Comparison of ENCODE assay signal across 16 cellular contexts in genomic region chr10:18204050-18204449, GRCh38.
DNase-seq lines count a peak whose midpoint lies in the region; ATAC-seq and TF ChIP-seq lines count a peak whose summit lies in the region.
"Had no signal": no experiment of that assay in that cellular context is flagged by ENCODE, and none has a peak within 500 bp of the region (broad histone marks: within the 10 kb centered on the region; RNA-seq: fewer than 3 reads in every experiment).

No MANE protein-coding gene starts in this region.

- H3K36me3 ChIP-seq in Karpas-422 (ENCODE audit: insufficient read depth, low read length) = no peaks in the 10 kb centered on the region
- H3K36me3 ChIP-seq in left ventricle myocardium inferior = no peaks in the 10 kb centered on the region
- H3K36me3 ChIP-seq: heart right ventricle, neutrophil had no signal

- TF ChIP-seq CTCF in nephron progenitor cell (IDR thresholded peaks at IDR 0.05) (no peak), left ventricle myocardium inferior (IDR thresholded peaks at IDR 0.05; ENCODE audit: borderline replicate concordance) (no peak)

- no peaks in the 10 kb centered on the region for H3K27me3 Mint-ChIP-seq in activated CD8-positive, alpha-beta memory T cell treated with anti-CD3 and anti-CD28 coated beads, Interleukin-2, amount 10 ng/mL, durations not matched to agents 7 days and 5 days
- peaks cover 2% of the 10 kb centered on the region for H3K27me3 Mint-ChIP-seq in nephron progenitor cell (ENCODE audit: low read depth, poor library complexity)

- H3K4me3 Mint-ChIP-seq in activated CD8-positive, alpha-beta memory T cell treated with anti-CD3 and anti-CD28 coated beads, Interleukin-2, amount 10 ng/mL, durations not matched to agents 7 days and 5 days = no peak overlapping the region
- no peak overlapping the region for H3K4me3 Mint-ChIP-seq in nephron progenitor cell

- H3K27me3 ChIP-seq in Karpas-422 (ENCODE audit: low read length) = no peaks in the 10 kb centered on the region
- H3K27me3 ChIP-seq in left ventricle myocardium inferior (ENCODE audit: low read depth) = no peaks in the 10 kb centered on the region
- H3K27me3 ChIP-seq: heart right ventricle, neutrophil had no signal

- intact Hi-C loops in left ventricle myocardium inferior (cut with micrococcal nuclease) = loop anchor here (10.0 kb wide), 1 partner anchor 59 kb away; the partner anchor contains the start of gene CACNB2

- CTCF ChIA-PET in activated CD8-positive, alpha-beta memory T cell treated with anti-CD3 and anti-CD28 coated beads, Interleukin-2, amount 10 ng/mL, durations not matched to agents 7 days and 5 days (lab: Charles Lee) = interaction anchor here (0.7 kb wide), 1 partner anchor 12 kb away, joined by 3 read pairs; no protein-coding TSS in a partner anchor

- H2AFZ ChIP-seq in Karpas-422 (ENCODE audit: low read length) = no peak overlapping the region

- H3K27ac ChIP-seq in Karpas-422 (ENCODE audit: low read length) = no peak overlapping the region
- H3K27ac ChIP-seq in left ventricle myocardium inferior (replicated peaks) = no peak overlapping the region
- H3K27ac ChIP-seq: heart right ventricle, neutrophil, VCaP had no signal

- no peaks in the 10 kb centered on the region for H4K20me1 ChIP-seq in Karpas-422 (ENCODE audit: insufficient read depth, low read depth, low read length)

- no peak overlapping the region for H3K9ac ChIP-seq in Karpas-422 (ENCODE audit: low read length)

- no peaks in the 10 kb centered on the region for H3K9me3 ChIP-seq in Karpas-422 (ENCODE audit: low read length)
- H3K9me3 ChIP-seq in left ventricle myocardium inferior (replicated peaks) = no peaks in the 10 kb centered on the region
- H3K9me3 ChIP-seq: heart right ventricle, neutrophil had no signal

- DNase-seq in activated CD8-positive, alpha-beta memory T cell treated with anti-CD3 and anti-CD28 coated beads, Interleukin-2, amount 10 ng/mL, durations not matched to agents 7 days and 5 days = no peak
- no peak for DNase-seq in activated CD8-positive, alpha-beta memory T cell treated with anti-CD3 and anti-CD28 coated beads, Interleukin-2, amount 50 U/mL, for 48 hours
- DNase-seq in left kidney (ENCODE audit: low read depth, low spot score) (peak; percentile 57), Karpas-422 (no peak), nephron progenitor cell (no peak), left ventricle myocardium inferior (no peak)
- DNase-seq: activated CD8-positive, alpha-beta memory T cell treated with anti-CD3 and anti-CD28 coated beads for 24 hours; heart right ventricle; islet precursor cell; KG1; NCI-H1417; right cardiac atrium had no signal

- no peak overlapping the region for H3K27ac Mint-ChIP-seq in activated CD8-positive, alpha-beta memory T cell treated with anti-CD3 and anti-CD28 coated beads, Interleukin-2, amount 10 ng/mL, durations not matched to agents 7 days and 5 days
- H3K27ac Mint-ChIP-seq in nephron progenitor cell = no peak overlapping the region

- no peaks in the 10 kb centered on the region for H3K79me2 ChIP-seq in Karpas-422 (ENCODE audit: low read length)

- no peaks in the 10 kb centered on the region for H3K4me1 ChIP-seq in Karpas-422 (ENCODE audit: low read length)
- peaks cover 21% of the 10 kb centered on the region for H3K4me1 ChIP-seq in left ventricle myocardium inferior

- ATAC-seq in activated CD8-positive, alpha-beta memory T cell treated with anti-CD3 and anti-CD28 coated beads, Interleukin-2, amount 10 ng/mL, durations not matched to agents 7 days and 5 days = peak; percentile 20
- ATAC-seq in SK-N-SH treated with all-trans-retinoic acid at 6 μM for 48 hours (peak; percentile 76), GM18858 (IDR thresholded peaks at IDR 0.05; ENCODE audit: unreplicated experiment) (no peak)
- ATAC-seq: heart right ventricle, right cardiac atrium had no signal

- no peak overlapping the region for H3K4me3 ChIP-seq in Karpas-422 (ENCODE audit: low read length)
- no peak overlapping the region for H3K4me3 ChIP-seq in left ventricle myocardium inferior
- H3K4me3 ChIP-seq: heart right ventricle had no signal

- no peaks in the 10 kb centered on the region for H3K9me2 ChIP-seq in Karpas-422 (replicated peaks; ENCODE audit: insufficient read depth, low read length)

- no peaks in the 10 kb centered on the region for H3K36me3 Mint-ChIP-seq in activated CD8-positive, alpha-beta memory T cell treated with anti-CD3 and anti-CD28 coated beads, Interleukin-2, amount 10 ng/mL, durations not matched to agents 7 days and 5 days
- H3K36me3 Mint-ChIP-seq in nephron progenitor cell (ENCODE audit: low read depth) = no peaks in the 10 kb centered on the region

- H3K9me3 Mint-ChIP-seq in activated CD8-positive, alpha-beta memory T cell treated with anti-CD3 and anti-CD28 coated beads, Interleukin-2, amount 10 ng/mL, durations not matched to agents 7 days and 5 days (ENCODE audit: low read depth) = no peaks in the 10 kb centered on the region
- H3K9me3 Mint-ChIP-seq in nephron progenitor cell = no peaks in the 10 kb centered on the region

- H3K4me2 ChIP-seq in Karpas-422 (ENCODE audit: low read depth, low read length, poor library complexity, severe bottlenecking) = no peak overlapping the region

- H3K4me1 Mint-ChIP-seq in activated CD8-positive, alpha-beta memory T cell treated with anti-CD3 and anti-CD28 coated beads, Interleukin-2, amount 10 ng/mL, durations not matched to agents 7 days and 5 days = no peaks in the 10 kb centered on the region
- no peaks in the 10 kb centered on the region for H3K4me1 Mint-ChIP-seq in nephron progenitor cell

TF ChIP-seq in SK-N-SH treated with all-trans-retinoic acid at 6 μM for 48 hours, 23 proteins besides CTCF, POLR2A, EP300 and RAD21:
- no peak for TF ChIP-seq ZC3H10 (CRISPR knock-in tag; IDR thresholded peaks at IDR 0.05)
- TF ChIP-seq ZNF8 (CRISPR knock-in tag; IDR thresholded peaks at IDR 0.05) = no peak
- TF ChIP-seq ZFP30 (CRISPR knock-in tag; IDR thresholded peaks at IDR 0.05) = no peak
- no peak for TF ChIP-seq PATZ1 (CRISPR knock-in tag; IDR thresholded peaks at IDR 0.05; ENCODE audit: borderline replicate concordance)
- no peak for TF ChIP-seq GLIS3 (CRISPR knock-in tag; IDR thresholded peaks at IDR 0.05)
- no peak for TF ChIP-seq PPARA (CRISPR knock-in tag; IDR thresholded peaks at IDR 0.05; ENCODE audit: borderline replicate concordance)
- TF ChIP-seq RARB (CRISPR knock-in tag; IDR thresholded peaks at IDR 0.05) = no peak
- TF ChIP-seq POU6F1 (CRISPR knock-in tag; IDR thresholded peaks at IDR 0.05; ENCODE audit: borderline replicate concordance, low read depth) = no peak
- no peak for TF ChIP-seq ARNTL (CRISPR knock-in tag; IDR thresholded peaks at IDR 0.05; ENCODE audit: borderline replicate concordance, low read depth)
